ENCODE assay signal across 8 cellular contexts in genomic region chr5:179907570-179908324, GRCh38. TPM values are rescaled to one million over a fixed set of nuclear protein-coding genes. Genes with fewer than 3 reads are reported as not detected.
DNase-seq lines count a peak whose midpoint lies in the region; ATAC-seq and TF ChIP-seq lines count a peak whose summit lies in the region.

TBC1D9B (minus strand) TSS chr5:179907897; CDS start chr5:179907821, 76 bp downstream.

- no peaks in the 10 kb centered on the region for H3K9me3 ChIP-seq in stomach

- H3K36me3 Mint-ChIP-seq in neural crest cell (ENCODE audit: low read depth), result peaks cover 3% of the 10 kb centered on the region

- H3K27ac ChIP-seq in RWPE1 (peak within 1 kb of the TSS; percentile 83), stomach (peak within 1 kb of the TSS; percentile 65 to 94 (median 84))

- intact Hi-C loops in stomach (cut with DNase I; ENCODE audit: low total_unique reads), result no loop called here

- TF ChIP-seq POLR2A in stomach (IDR thresholded peaks at IDR 0.05), result no peak

- ATAC-seq in GM19395 (IDR thresholded peaks at IDR 0.05; ENCODE audit: unreplicated experiment) (peak; percentile 83), HG03558 (IDR thresholded peaks at IDR 0.05; ENCODE audit: extremely low read depth, unreplicated experiment) (peak; percentile 58)

- no peaks in the 10 kb centered on the region for H3K27me3 Mint-ChIP-seq in neural crest cell (ENCODE audit: low read depth)

- POLR2A ChIA-PET in RWPE1 (lab: Yijun Ruan, JAX; ENCODE audit: low non-redundant PET), result no interaction called here

- CTCF ChIA-PET in RWPE1 (lab: Yijun Ruan, JAX), result interaction anchor here (0.5 to 1.3 kb wide), 13 partner anchors 8 to 900 kb away, joined by 3 to 5 read pairs (median 3); no protein-coding TSS in a partner anchor

- H3K4me3 ChIP-seq in fibroblast of villous mesenchyme (ENCODE audit: low read depth, low read length), result peak within 1 kb of the TSS; percentile 67
- H3K4me3 ChIP-seq in stomach, result peak within 1 kb of the TSS; percentile 64 to 79 (median 68)

- 0 to 2% (median 1%) methylated on average over 14 to 102 of the region's 102 CpGs for WGBS in stomach, 5 donors

- no peaks in the 10 kb centered on the region for H3K9me3 Mint-ChIP-seq in neural crest cell

- H3K4me1 Mint-ChIP-seq in neural crest cell, result peaks cover 9% of the 10 kb centered on the region

- TF ChIP-seq CTCF in RWPE1 (conservative IDR thresholded peaks at IDR 0.05; ENCODE audit: low read depth) (peak; percentile 98), fibroblast of villous mesenchyme (IDR thresholded peaks at IDR 0.05; ENCODE audit: insufficient read depth, low read depth, low read length) (peak; percentile 17), neural crest cell (conservative IDR thresholded peaks at IDR 0.05) (peak; percentile 54), stomach (IDR thresholded peaks at IDR 0.05) (peak in 3 of 7 experiments; percentile 35 to 87 (median 38))

- peaks cover 18 to 37% (median 24%) of the 10 kb centered on the region in 4 donors for H3K4me1 ChIP-seq in stomach

- peak within 1 kb of the TSS; percentile 88 for H3K4me3 Mint-ChIP-seq in neural crest cell

- H3K36me3 ChIP-seq in stomach, result peaks cover 0 to 23% (median 21%) of the 10 kb centered on the region in 4 donors

- no peak within 1 kb of the TSS for H3K27ac Mint-ChIP-seq in neural crest cell (ENCODE audit: unreplicated experiment)

- DNase-seq in COR-L47 (lab: John Stamatoyannopoulos, UW) (peak; percentile 57), RWPE1 (ENCODE audit: low spot score) (peak; percentile 80), activated gamma-delta T cell (lab: John Stamatoyannopoulos, UW) (peak; percentile 62), fibroblast of villous mesenchyme (ENCODE audit: low read depth) (peak; percentile 60), neural crest cell (ENCODE audit: low read depth, low spot score) (peak; percentile 47), stomach (peak; percentile 69)

- no peaks in the 10 kb centered on the region for H3K27me3 ChIP-seq in stomach

- no peak for TF ChIP-seq EP300 in stomach (IDR thresholded peaks at IDR 0.05)

RNA-seq across cellular contexts. Expression of gene TBC1D9B, which starts in this region (rescaled TPM):
- 70.0 and 93.1 TPM in 2 replicates for total RNA-seq in fibroblast of villous mesenchyme
- total RNA-seq in neural crest cell, result 101 and 107 TPM in 2 replicates
- 100 to 1,000 TPM in 2 of 5 donors, 10 to 100 TPM in 3; 52.0 to 260 (median 87.5) TPM for total RNA-seq in stomach
- polyA plus RNA-seq in stomach, result 10 to 100 TPM; 29.9 to 44.5 (median 42.1) TPM

Comparison
In these comparisons a context has a peak if more than half of its experiments do, and no peak if none do; other contexts are left out.
1. Peak in every context shown above with its lines: DNase-seq, ATAC-seq, H3K4me3 ChIP-seq and H3K27ac ChIP-seq.